Comparison of ENCODE assay signal across 1 cellular context in genomic region chr12:28034271-28034670, GRCh38.
TF ChIP-seq lines count a peak whose summit lies in the region.

No MANE protein-coding gene starts in this region.

TF ChIP-seq in K562, 482 proteins besides CTCF, POLR2A, EP300 and RAD21 (continued from another document):
- TF ChIP-seq, protein P1, sequence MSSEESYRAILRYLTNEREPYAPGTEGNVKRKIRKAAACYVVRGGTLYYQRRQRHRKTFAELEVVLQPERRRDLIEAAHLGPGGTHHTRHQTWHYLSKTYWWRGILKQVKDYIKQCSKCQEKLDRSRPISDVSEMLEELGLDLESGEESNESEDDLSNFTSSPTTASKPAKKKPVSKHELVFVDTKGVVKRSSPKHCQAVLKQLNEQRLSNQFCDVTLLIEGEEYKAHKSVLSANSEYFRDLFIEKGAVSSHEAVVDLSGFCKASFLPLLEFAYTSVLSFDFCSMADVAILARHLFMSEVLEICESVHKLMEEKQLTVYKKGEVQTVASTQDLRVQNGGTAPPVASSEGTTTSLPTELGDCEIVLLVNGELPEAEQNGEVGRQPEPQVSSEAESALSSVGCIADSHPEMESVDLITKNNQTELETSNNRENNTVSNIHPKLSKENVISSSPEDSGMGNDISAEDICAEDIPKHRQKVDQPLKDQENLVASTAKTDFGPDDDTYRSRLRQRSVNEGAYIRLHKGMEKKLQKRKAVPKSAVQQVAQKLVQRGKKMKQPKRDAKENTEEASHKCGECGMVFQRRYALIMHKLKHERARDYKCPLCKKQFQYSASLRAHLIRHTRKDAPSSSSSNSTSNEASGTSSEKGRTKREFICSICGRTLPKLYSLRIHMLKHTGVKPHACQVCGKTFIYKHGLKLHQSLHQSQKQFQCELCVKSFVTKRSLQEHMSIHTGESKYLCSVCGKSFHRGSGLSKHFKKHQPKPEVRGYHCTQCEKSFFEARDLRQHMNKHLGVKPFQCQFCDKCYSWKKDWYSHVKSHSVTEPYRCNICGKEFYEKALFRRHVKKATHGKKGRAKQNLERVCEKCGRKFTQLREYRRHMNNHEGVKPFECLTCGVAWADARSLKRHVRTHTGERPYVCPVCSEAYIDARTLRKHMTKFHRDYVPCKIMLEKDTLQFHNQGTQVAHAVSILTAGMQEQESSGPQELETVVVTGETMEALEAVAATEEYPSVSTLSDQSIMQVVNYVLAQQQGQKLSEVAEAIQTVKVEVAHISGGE (CRISPR knock-in tag; IDR thresholded peaks at IDR 0.05): no peak
- TF ChIP-seq JUND (IDR thresholded peaks at IDR 0.05; ENCODE audit: borderline replicate concordance, low read depth, low read length) (no peak), JUND (tag; IDR thresholded peaks at IDR 0.05; ENCODE audit: borderline replicate concordance, low read depth, low read length) (no peak), RCOR1 (IDR thresholded peaks at IDR 0.05; ENCODE audit: borderline replicate concordance in 1 of 2, low read depth in 2 of 2, low read length in 2 of 2) (no peak), RFX5 (IDR thresholded peaks at IDR 0.05; ENCODE audit: low read depth, low read length) (no peak), ETV6 (IDR thresholded peaks at IDR 0.05; ENCODE audit: borderline replicate concordance in 1 of 2, low read depth in 2 of 2, low read length in 1 of 2) (no peak), ETV6 (CRISPR knock-in tag; IDR thresholded peaks at IDR 0.05; ENCODE audit: borderline replicate concordance) (no peak), MAFG (tag; conservative IDR thresholded peaks at IDR 0.05) (no peak), FOXP4 (CRISPR knock-in tag; IDR thresholded peaks at IDR 0.05; ENCODE audit: borderline replicate concordance) (no peak)
- TF ChIP-seq, protein P2, sequence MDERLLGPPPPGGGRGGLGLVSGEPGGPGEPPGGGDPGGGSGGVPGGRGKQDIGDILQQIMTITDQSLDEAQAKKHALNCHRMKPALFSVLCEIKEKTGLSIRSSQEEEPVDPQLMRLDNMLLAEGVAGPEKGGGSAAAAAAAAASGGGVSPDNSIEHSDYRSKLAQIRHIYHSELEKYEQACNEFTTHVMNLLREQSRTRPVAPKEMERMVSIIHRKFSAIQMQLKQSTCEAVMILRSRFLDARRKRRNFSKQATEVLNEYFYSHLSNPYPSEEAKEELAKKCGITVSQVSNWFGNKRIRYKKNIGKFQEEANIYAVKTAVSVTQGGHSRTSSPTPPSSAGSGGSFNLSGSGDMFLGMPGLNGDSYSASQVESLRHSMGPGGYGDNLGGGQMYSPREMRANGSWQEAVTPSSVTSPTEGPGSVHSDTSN (CRISPR knock-in tag; IDR thresholded peaks at IDR 0.05; ENCODE audit: low read depth): no peak
- TF ChIP-seq, protein P2 (tag; conservative IDR thresholded peaks at IDR 0.05; ENCODE audit: low read depth): no peak
